In the genomic region with DNA sequence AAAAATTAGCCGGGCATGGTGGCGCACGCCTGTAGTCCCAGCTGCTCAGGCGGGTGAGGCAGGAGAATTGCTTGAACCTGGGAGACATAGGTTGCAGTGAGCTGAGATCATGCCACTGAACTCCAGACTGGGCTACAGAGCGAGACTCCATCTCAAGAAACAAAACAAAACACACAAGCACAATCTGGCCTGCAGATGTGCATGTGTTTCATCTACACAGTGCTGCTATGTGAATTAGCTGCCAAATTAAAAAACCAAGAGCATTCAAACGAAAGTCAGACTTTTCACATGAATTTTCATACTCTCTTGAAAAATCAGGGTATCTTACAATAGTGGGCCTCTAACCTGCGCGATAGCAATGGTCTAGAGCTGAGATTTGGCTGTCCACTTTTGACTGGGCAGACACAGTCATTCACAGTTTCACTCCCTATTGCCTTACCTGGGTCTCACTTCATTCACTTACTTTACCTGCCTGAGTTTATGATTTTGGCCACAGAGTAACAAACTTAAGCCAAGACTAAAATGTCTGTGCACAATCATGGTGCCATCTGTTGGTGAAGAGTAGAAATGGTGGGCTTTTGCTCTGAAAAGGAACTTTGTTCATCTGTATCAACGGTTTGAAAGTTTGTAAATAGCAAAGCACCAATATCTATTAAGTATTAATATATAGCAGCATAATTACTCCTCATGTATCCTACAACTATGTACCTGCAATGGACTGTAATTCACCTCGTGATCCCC, we compare ENCODE assay signal across 11 cellular contexts.
A peak's percentile ranks its signal among the peaks of the same experiment; 100 is the strongest.
DNase-seq lines count a peak whose midpoint lies in the region; ATAC-seq and TF ChIP-seq lines count a peak whose summit lies in the region.
"Had no signal": no experiment of that assay in that cellular context is flagged by ENCODE, and none has a peak within 500 bp of the region (broad histone marks: within the 10 kb centered on the region; RNA-seq: fewer than 3 reads in every experiment).

No MANE protein-coding gene starts in this region.

- no peaks in the 10 kb centered on the region for H3K4me1 Mint-ChIP-seq in Caco-2 (ENCODE audit: low read depth, unreplicated experiment)

- no peak overlapping the region for H3K4me3 Mint-ChIP-seq in Caco-2 (ENCODE audit: unreplicated experiment)

- no peaks in the 10 kb centered on the region for H3K9me3 Mint-ChIP-seq in Caco-2 (ENCODE audit: unreplicated experiment)

- peaks cover 12% of the 10 kb centered on the region for H3K27me3 Mint-ChIP-seq in Caco-2 (ENCODE audit: insufficient read depth, unreplicated experiment)

- CTCF ChIA-PET in Caco-2 (lab: Charles Lee), result interaction anchor here (1.4 kb wide), 1 partner anchor 31 kb away, joined by 4 read pairs; no protein-coding TSS in a partner anchor

- H3K27ac ChIP-seq in right lobe of liver, result no peak overlapping the region

- H3K36me3 ChIP-seq in Caco-2 (ENCODE audit: control insufficient read depth, insufficient read depth, low read length) (no peaks in the 10 kb centered on the region), right lobe of liver (no peaks in the 10 kb centered on the region)

- DNase-seq in Caco-2 (peak in 1 of 2 experiments; percentile 22), HS-27A (ENCODE audit: low read depth) (peak; percentile 4), astrocyte of the spinal cord (ENCODE audit: low read depth, low spot score) (peak; percentile 28), right lobe of liver (no peak), DMS53 (lab: John Stamatoyannopoulos, UW) (no peak)
- DNase-seq in stimulated activated CD4-positive, alpha-beta T cell treated with anti-CD3 and anti-CD28 coated beads, Interleukin-1b, Interleukin-23, amount 100 ng/mL, for 48 hours, result no peak
- DNase-seq: activated CD4-positive, CD25-positive, alpha-beta regulatory T cell; amniotic stem cell; NCI-H226 had no signal

- TF ChIP-seq POLR2A in right lobe of liver (IDR thresholded peaks at IDR 0.05), result no peak

- no peaks in the 10 kb centered on the region for H3K27me3 ChIP-seq in Caco-2 (replicated peaks; ENCODE audit: control insufficient read depth, insufficient read depth, low read length)
- no peaks in the 10 kb centered on the region for H3K27me3 ChIP-seq in right lobe of liver

- intact Hi-C loops in Caco-2 (cut with micrococcal nuclease; ENCODE audit: unreplicated experiment) (loop anchor here (1.0 kb wide), 2 partner anchors 30 to 48 kb away; no protein-coding TSS in a partner anchor), right lobe of liver (cut with DNase I) (no loop called here)

- WGBS in right lobe of liver (ENCODE audit: insufficient coverage, low coverage, low lambda C conversion rate, missing lambda C conversion rate), result 62% methylated on average over 5 of the region's 10 CpGs

- POLR2A ChIA-PET in Caco-2 (lab: Charles Lee), result no interaction called here

- no peak overlapping the region for H3K4me3 ChIP-seq in Caco-2 (ENCODE audit: low read depth, low read length)
- no peak overlapping the region for H3K4me3 ChIP-seq in astrocyte of the spinal cord (ENCODE audit: low read depth, low read length)
- no peak overlapping the region for H3K4me3 ChIP-seq in right lobe of liver

- in situ Hi-C loops in astrocyte of the spinal cord (cut with HindIII; ENCODE audit: low sequenced_read_pairs), result no loop called here

- H3K36me3 Mint-ChIP-seq in Caco-2 (ENCODE audit: insufficient read depth, unreplicated experiment), result no peaks in the 10 kb centered on the region

- H3K9me3 ChIP-seq in Caco-2 (no peaks in the 10 kb centered on the region), right lobe of liver (no peaks in the 10 kb centered on the region)

- TF ChIP-seq CTCF in Caco-2 (IDR thresholded peaks at IDR 0.05; ENCODE audit: insufficient read depth in 1 of 2, low read depth in 1 of 2, low read length in 1 of 2, severe bottlenecking in 1 of 2, unreplicated experiment in 1 of 2), result peak; percentile 60 to 76
- peak; percentile 75 for TF ChIP-seq CTCF in astrocyte of the spinal cord (IDR thresholded peaks at IDR 0.05; ENCODE audit: low read depth, low read length)
- peak in 3 of 4 donors; percentile 33 to 44 (median 35) for TF ChIP-seq CTCF in right lobe of liver (IDR thresholded peaks at IDR 0.05)

- ATAC-seq in right lobe of liver, result peak in 2 of 4 donors; percentile 13 to 44
- ATAC-seq in HG02798 (IDR thresholded peaks at IDR 0.05; ENCODE audit: poor library complexity, unreplicated experiment), result no peak
- ATAC-seq in HG03460 (IDR thresholded peaks at IDR 0.05; ENCODE audit: unreplicated experiment), result no peak

- no TSS peak for BruUV-seq in Caco-2 (replicated peaks; lab: Mats Ljungman, UMichigan)

- H3K4me1 ChIP-seq in Caco-2, result no peaks in the 10 kb centered on the region
- H3K4me1 ChIP-seq in right lobe of liver, result no peaks in the 10 kb centered on the region

- H3K27ac Mint-ChIP-seq in Caco-2 (ENCODE audit: unreplicated experiment), result no peak overlapping the region

Comparison
In these comparisons a context has a peak if more than half of its experiments do, and no peak if none do; other contexts are left out.
1. DNase-seq: peak in HS-27A (single experiment) and astrocyte of the spinal cord (single experiment); none in right lobe of liver (0 of 3), DMS53 (single experiment) and stimulated activated CD4-positive, alpha-beta T cell treated with anti-CD3 and anti-CD28 coated beads, Interleukin-1b, Interleukin-23, amount 100 ng/mL, for 48 hours (single experiment).
2. Peak in every context shown above with its lines, with median percentiles within 50 percentile points of each other: CTCF ChIP-seq.